8 cellular contexts compared by ENCODE assay signal in genomic region chr14:104689620-104690265, GRCh38. TPM values are rescaled to one million over a fixed set of nuclear protein-coding genes. Genes with fewer than 3 reads are reported as not detected.
DNase-seq lines count a peak whose midpoint lies in the region; ATAC-seq and TF ChIP-seq lines count a peak whose summit lies in the region.

No MANE protein-coding gene starts in this region.

- H3K36me3 ChIP-seq in thoracic aorta, result no peaks in the 10 kb centered on the region

- H3K27me3 ChIP-seq in HL-60 (ENCODE audit: insufficient read depth, poor library complexity, severe bottlenecking) (peaks cover 6% of the 10 kb centered on the region), thoracic aorta (replicated peaks; ENCODE audit: insufficient read depth) (no peaks in the 10 kb centered on the region)

- TF ChIP-seq CTCF in CD14-positive monocyte (IDR thresholded peaks at IDR 0.05) (no peak), HL-60 (IDR thresholded peaks at IDR 0.05; ENCODE audit: insufficient read depth, low read length) (no peak), astrocyte of the cerebellum (IDR thresholded peaks at IDR 0.05; ENCODE audit: low read depth, low read length, missing control alignments) (no peak), thoracic aorta (IDR thresholded peaks at IDR 0.05) (no peak)

- DNase-seq in CD14-positive monocyte (ENCODE audit: low spot score), result no peak
- no peak for DNase-seq in HL-60 (ENCODE audit: low read depth in 1 of 2, low spot score in 1 of 2)
- no peak for DNase-seq in astrocyte of the cerebellum (ENCODE audit: low read depth)
- peak in 1 of 2 donors; percentile 52 for DNase-seq in left colon
- DNase-seq in thoracic aorta (ENCODE audit: low spot score), result no peak
- no peak for DNase-seq in NCI-H1417 treated with DMSO at 0.1 percent for 48 hours (lab: John Stamatoyannopoulos, UW)

- peak overlapping the region; percentile 78 to 83 for H3K4me3 Mint-ChIP-seq in CD14-positive monocyte

- peak; percentile 1 for ATAC-seq in left colon
- ATAC-seq in thoracic aorta (ENCODE audit: insufficient number of reproducible peaks, low FRiP score, low read depth), result no peak
- no peak for ATAC-seq in HG03439 (IDR thresholded peaks at IDR 0.05; ENCODE audit: unreplicated experiment)
- ATAC-seq in HG02970 (IDR thresholded peaks at IDR 0.05; ENCODE audit: low FRiP score, unreplicated experiment), result no peak

- peaks cover 43 to 66% of the 10 kb centered on the region in 2 donors for H3K4me1 ChIP-seq in thoracic aorta (ENCODE audit: control insufficient read depth in 1 of 2, low read depth in 2 of 2)

- H3K4me1 Mint-ChIP-seq in CD14-positive monocyte, result peaks cover 46% of the 10 kb centered on the region

- H3K4me3 ChIP-seq in HL-60 (replicated peaks; ENCODE audit: insufficient read depth, low read length) (peak overlapping the region; percentile 76), astrocyte of the cerebellum (ENCODE audit: low read depth, low read length) (peak overlapping the region; percentile 77), thoracic aorta (peak overlapping the region; percentile 98)

- in situ Hi-C loops in astrocyte of the cerebellum (cut with HindIII; ENCODE audit: low sequenced_read_pairs), result no loop called here

- H3K27ac ChIP-seq in HL-60 (replicated peaks) (no peak overlapping the region), thoracic aorta (peak overlapping the region; percentile 68 to 86)

- no peaks in the 10 kb centered on the region for H3K9me3 ChIP-seq in thoracic aorta

- intact Hi-C loops in CD14-positive monocyte (cut with micrococcal nuclease) (no loop called here), left colon (cut with DNase I, micrococcal nuclease) (no loop called here)

- H3K27me3 Mint-ChIP-seq in CD14-positive monocyte (ENCODE audit: low read depth in 3 of 3), result peaks cover 9 to 13% (median 10%) of the 10 kb centered on the region in 3 donors

- H3K27ac Mint-ChIP-seq in CD14-positive monocyte, result peak overlapping the region in 1 of 7 donors; percentile 58

- no peaks in the 10 kb centered on the region for H3K9me3 Mint-ChIP-seq in CD14-positive monocyte

- H3K36me3 Mint-ChIP-seq in CD14-positive monocyte, result no peaks in the 10 kb centered on the region

RNA-seq across cellular contexts. Expression of gene INF2, which starts 0.3 kb away (rescaled TPM):
- polyA plus RNA-seq in CD14-positive monocyte, result 1 to 10 TPM; 2.9 to 3.8 TPM
- total RNA-seq in left colon, result 100 to 1,000 TPM; 187 to 203 TPM
- 100 to 1,000 TPM; 124 to 162 TPM for total RNA-seq in thoracic aorta

RNA-seq across cellular contexts. Expression of gene ADSS1, which starts 34.3 kb away (rescaled TPM):
- under 1 TPM; 0.61 to 0.64 TPM for polyA plus RNA-seq in CD14-positive monocyte
- 1 to 10 TPM; 3.3 to 4.4 TPM for total RNA-seq in left colon
- 10 to 100 TPM; 30.8 to 87.3 TPM for total RNA-seq in thoracic aorta

Comparison
In these comparisons a context has a peak if more than half of its experiments do, and no peak if none do; other contexts are left out.
1. RNA of gene ADSS1, which starts 34.3 kb away (total RNA-seq): 30.8 to 87.3 TPM in thoracic aorta; 3.3 to 4.4 TPM in left colon; every median in the first group is over 4 times any median in the second.
2. Peak in every context shown above with its lines, with median percentiles within 50 percentile points of each other: H3K4me3 ChIP-seq.